ENCODE assay signal across 1 cellular context in genomic region chr2:119694470-119694993, GRCh38.
TF ChIP-seq lines count a peak whose summit lies in the region.

No MANE protein-coding gene starts in this region.

TF ChIP-seq in HepG2, 621 proteins besides CTCF, POLR2A, EP300 and RAD21 (continued from another document and continues in another):
- TF ChIP-seq AGO2 (optimal IDR thresholded peaks at IDR 0.05; ENCODE audit: low read depth, low read length) (peak; percentile 56), SMYD3 (CRISPR knock-in tag; IDR thresholded peaks at IDR 0.05) (no peak), ZNF552 (CRISPR knock-in tag; IDR thresholded peaks at IDR 0.05; ENCODE audit: borderline replicate concordance) (0 out of 2 replicates have a peak, but pooled peaks have one; percentile 45), ZNF180 (CRISPR knock-in tag; IDR thresholded peaks at IDR 0.05; ENCODE audit: borderline replicate concordance, low read depth) (no peak), SKI (IDR thresholded peaks at IDR 0.05; ENCODE audit: partially characterized antibody) (no peak), ESRRA (CRISPR knock-in tag; IDR thresholded peaks at IDR 0.05; ENCODE audit: low read depth) (no peak), ZNF773 (CRISPR knock-in tag; IDR thresholded peaks at IDR 0.05; ENCODE audit: borderline replicate concordance) (no peak), ZBTB21 (CRISPR knock-in tag; IDR thresholded peaks at IDR 0.05) (no peak), NCOA1 (CRISPR knock-in tag; IDR thresholded peaks at IDR 0.05) (no peak), ZNF512B (CRISPR knock-in tag; IDR thresholded peaks at IDR 0.05; ENCODE audit: borderline replicate concordance) (no peak), MXD1 (CRISPR knock-in tag; IDR thresholded peaks at IDR 0.05) (peak; percentile 33; the same call in 1 of the 2 replicates), SP2 (CRISPR knock-in tag; IDR thresholded peaks at IDR 0.05) (no peak), ZNF124 (CRISPR knock-in tag; IDR thresholded peaks at IDR 0.05) (no peak), ATM (IDR thresholded peaks at IDR 0.05; ENCODE audit: borderline replicate concordance) (no peak), GATAD1 (CRISPR knock-in tag; IDR thresholded peaks at IDR 0.05) (no peak), ZNF569 (CRISPR knock-in tag; IDR thresholded peaks at IDR 0.05; ENCODE audit: borderline replicate concordance) (no peak), ZMAT5 (CRISPR knock-in tag; IDR thresholded peaks at IDR 0.05; ENCODE audit: borderline replicate concordance, low read depth) (no peak), CBFB (CRISPR knock-in tag; IDR thresholded peaks at IDR 0.05) (no peak), ZNF446 (CRISPR knock-in tag; IDR thresholded peaks at IDR 0.05) (no peak), ZNF883 (CRISPR knock-in tag; IDR thresholded peaks at IDR 0.05; ENCODE audit: not compliant biosample characterization) (peak; percentile 34), ZBTB42 (CRISPR knock-in tag; IDR thresholded peaks at IDR 0.05) (0 out of 2 replicates have a peak, but pooled peaks have one; percentile 35), SP4 (CRISPR knock-in tag; IDR thresholded peaks at IDR 0.05) (no peak), ZNF296 (CRISPR knock-in tag; conservative IDR thresholded peaks at IDR 0.05) (peak; percentile 19; the same call in 1 of the 2 replicates), FOXA1 (IDR thresholded peaks at IDR 0.05) (no peak), FOXA1 (CRISPR knock-in tag; IDR thresholded peaks at IDR 0.05) (no peak), SIX4 (CRISPR knock-in tag; IDR thresholded peaks at IDR 0.05) (no peak), ZSCAN30 (CRISPR knock-in tag; IDR thresholded peaks at IDR 0.05) (no peak), IKZF1 (IDR thresholded peaks at IDR 0.05) (no peak), RBFOX2 (IDR thresholded peaks at IDR 0.05; ENCODE audit: low read depth, low read length) (no peak), ZNF292 (CRISPR knock-in tag; IDR thresholded peaks at IDR 0.05; ENCODE audit: borderline replicate concordance, low read depth) (no peak), ARHGAP35 (CRISPR knock-in tag; IDR thresholded peaks at IDR 0.05; ENCODE audit: borderline replicate concordance) (no peak), ZNF367 (CRISPR knock-in tag; IDR thresholded peaks at IDR 0.05; ENCODE audit: borderline replicate concordance) (no peak), AKAP8 (CRISPR knock-in tag; IDR thresholded peaks at IDR 0.05) (no peak), ZNF205 (CRISPR knock-in tag; IDR thresholded peaks at IDR 0.05) (no peak), SNRNP70 (IDR thresholded peaks at IDR 0.05; ENCODE audit: low read depth, low read length) (no peak), HNF4G (IDR thresholded peaks at IDR 0.05; ENCODE audit: borderline replicate concordance, low read depth, low read length) (no peak), HNF4G (CRISPR knock-in tag; IDR thresholded peaks at IDR 0.05; ENCODE audit: borderline replicate concordance, low read depth) (no peak), MAFK (conservative IDR thresholded peaks at IDR 0.05 in 1 of 2, IDR thresholded peaks at IDR 0.05 in 1 of 2; ENCODE audit: low read length in 2 of 2) (no peak), MTF1 (CRISPR knock-in tag; IDR thresholded peaks at IDR 0.05) (no peak), HNRNPLL (IDR thresholded peaks at IDR 0.05; ENCODE audit: low read depth, low read length, poor library complexity, severe bottlenecking) (peak; percentile 25), FOXA3 (CRISPR knock-in tag; IDR thresholded peaks at IDR 0.05) (no peak), ZNF780A (CRISPR knock-in tag; IDR thresholded peaks at IDR 0.05) (no peak), SETDB1 (CRISPR knock-in tag; IDR thresholded peaks at IDR 0.05; ENCODE audit: borderline replicate concordance) (no peak), CCAR2 (optimal IDR thresholded peaks at IDR 0.05; ENCODE audit: low read depth, low read length) (no peak), ZNF234 (CRISPR knock-in tag; conservative IDR thresholded peaks at IDR 0.05) (no peak), ZNF629 (CRISPR knock-in tag; conservative IDR thresholded peaks at IDR 0.05) (no peak), NFATC3 (CRISPR knock-in tag; IDR thresholded peaks at IDR 0.05) (no peak), ZNF17 (CRISPR knock-in tag; IDR thresholded peaks at IDR 0.05) (no peak), U2AF2 (IDR thresholded peaks at IDR 0.05; ENCODE audit: low read depth, low read length) (no peak), SNAPC5 (CRISPR knock-in tag; IDR thresholded peaks at IDR 0.05; ENCODE audit: borderline replicate concordance) (no peak), ISX (CRISPR knock-in tag; conservative IDR thresholded peaks at IDR 0.05) (no peak), HOXA9 (CRISPR knock-in tag; IDR thresholded peaks at IDR 0.05; ENCODE audit: borderline replicate concordance) (no peak)
- TF ChIP-seq, protein P1, sequence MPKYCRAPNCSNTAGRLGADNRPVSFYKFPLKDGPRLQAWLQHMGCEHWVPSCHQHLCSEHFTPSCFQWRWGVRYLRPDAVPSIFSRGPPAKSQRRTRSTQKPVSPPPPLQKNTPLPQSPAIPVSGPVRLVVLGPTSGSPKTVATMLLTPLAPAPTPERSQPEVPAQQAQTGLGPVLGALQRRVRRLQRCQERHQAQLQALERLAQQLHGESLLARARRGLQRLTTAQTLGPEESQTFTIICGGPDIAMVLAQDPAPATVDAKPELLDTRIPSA (CRISPR knock-in tag; IDR thresholded peaks at IDR 0.05; ENCODE audit: borderline replicate concordance): no peak
- TF ChIP-seq, protein P2, sequence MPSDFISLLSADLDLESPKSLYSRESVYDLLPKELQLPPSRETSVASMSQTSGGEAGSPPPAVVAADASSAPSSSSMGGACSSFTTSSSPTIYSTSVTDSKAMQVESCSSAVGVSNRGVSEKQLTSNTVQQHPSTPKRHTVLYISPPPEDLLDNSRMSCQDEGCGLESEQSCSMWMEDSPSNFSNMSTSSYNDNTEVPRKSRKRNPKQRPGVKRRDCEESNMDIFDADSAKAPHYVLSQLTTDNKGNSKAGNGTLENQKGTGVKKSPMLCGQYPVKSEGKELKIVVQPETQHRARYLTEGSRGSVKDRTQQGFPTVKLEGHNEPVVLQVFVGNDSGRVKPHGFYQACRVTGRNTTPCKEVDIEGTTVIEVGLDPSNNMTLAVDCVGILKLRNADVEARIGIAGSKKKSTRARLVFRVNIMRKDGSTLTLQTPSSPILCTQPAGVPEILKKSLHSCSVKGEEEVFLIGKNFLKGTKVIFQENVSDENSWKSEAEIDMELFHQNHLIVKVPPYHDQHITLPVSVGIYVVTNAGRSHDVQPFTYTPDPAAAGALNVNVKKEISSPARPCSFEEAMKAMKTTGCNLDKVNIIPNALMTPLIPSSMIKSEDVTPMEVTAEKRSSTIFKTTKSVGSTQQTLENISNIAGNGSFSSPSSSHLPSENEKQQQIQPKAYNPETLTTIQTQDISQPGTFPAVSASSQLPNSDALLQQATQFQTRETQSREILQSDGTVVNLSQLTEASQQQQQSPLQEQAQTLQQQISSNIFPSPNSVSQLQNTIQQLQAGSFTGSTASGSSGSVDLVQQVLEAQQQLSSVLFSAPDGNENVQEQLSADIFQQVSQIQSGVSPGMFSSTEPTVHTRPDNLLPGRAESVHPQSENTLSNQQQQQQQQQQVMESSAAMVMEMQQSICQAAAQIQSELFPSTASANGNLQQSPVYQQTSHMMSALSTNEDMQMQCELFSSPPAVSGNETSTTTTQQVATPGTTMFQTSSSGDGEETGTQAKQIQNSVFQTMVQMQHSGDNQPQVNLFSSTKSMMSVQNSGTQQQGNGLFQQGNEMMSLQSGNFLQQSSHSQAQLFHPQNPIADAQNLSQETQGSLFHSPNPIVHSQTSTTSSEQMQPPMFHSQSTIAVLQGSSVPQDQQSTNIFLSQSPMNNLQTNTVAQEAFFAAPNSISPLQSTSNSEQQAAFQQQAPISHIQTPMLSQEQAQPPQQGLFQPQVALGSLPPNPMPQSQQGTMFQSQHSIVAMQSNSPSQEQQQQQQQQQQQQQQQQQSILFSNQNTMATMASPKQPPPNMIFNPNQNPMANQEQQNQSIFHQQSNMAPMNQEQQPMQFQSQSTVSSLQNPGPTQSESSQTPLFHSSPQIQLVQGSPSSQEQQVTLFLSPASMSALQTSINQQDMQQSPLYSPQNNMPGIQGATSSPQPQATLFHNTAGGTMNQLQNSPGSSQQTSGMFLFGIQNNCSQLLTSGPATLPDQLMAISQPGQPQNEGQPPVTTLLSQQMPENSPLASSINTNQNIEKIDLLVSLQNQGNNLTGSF (CRISPR knock-in tag; IDR thresholded peaks at IDR 0.05): no peak
- TF ChIP-seq, protein P3, sequence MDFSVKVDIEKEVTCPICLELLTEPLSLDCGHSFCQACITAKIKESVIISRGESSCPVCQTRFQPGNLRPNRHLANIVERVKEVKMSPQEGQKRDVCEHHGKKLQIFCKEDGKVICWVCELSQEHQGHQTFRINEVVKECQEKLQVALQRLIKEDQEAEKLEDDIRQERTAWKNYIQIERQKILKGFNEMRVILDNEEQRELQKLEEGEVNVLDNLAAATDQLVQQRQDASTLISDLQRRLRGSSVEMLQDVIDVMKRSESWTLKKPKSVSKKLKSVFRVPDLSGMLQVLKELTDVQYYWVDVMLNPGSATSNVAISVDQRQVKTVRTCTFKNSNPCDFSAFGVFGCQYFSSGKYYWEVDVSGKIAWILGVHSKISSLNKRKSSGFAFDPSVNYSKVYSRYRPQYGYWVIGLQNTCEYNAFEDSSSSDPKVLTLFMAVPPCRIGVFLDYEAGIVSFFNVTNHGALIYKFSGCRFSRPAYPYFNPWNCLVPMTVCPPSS (IDR thresholded peaks at IDR 0.05): no peak
- TF ChIP-seq, protein P4, sequence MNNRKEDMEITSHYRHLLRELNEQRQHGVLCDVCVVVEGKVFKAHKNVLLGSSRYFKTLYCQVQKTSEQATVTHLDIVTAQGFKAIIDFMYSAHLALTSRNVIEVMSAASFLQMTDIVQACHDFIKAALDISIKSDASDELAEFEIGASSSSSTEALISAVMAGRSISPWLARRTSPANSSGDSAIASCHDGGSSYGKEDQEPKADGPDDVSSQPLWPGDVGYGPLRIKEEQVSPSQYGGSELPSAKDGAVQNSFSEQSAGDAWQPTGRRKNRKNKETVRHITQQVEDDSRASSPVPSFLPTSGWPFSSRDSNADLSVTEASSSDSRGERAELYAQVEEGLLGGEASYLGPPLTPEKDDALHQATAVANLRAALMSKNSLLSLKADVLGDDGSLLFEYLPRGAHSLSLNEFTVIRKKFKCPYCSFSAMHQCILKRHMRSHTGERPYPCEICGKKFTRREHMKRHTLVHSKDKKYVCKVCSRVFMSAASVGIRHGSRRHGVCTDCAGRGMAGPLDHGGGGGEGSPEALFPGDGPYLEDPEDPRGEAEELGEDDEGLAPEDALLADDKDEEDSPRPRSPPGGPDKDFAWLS (CRISPR knock-in tag; IDR thresholded peaks at IDR 0.05; ENCODE audit: borderline replicate concordance): no peak
- TF ChIP-seq, protein P5, sequence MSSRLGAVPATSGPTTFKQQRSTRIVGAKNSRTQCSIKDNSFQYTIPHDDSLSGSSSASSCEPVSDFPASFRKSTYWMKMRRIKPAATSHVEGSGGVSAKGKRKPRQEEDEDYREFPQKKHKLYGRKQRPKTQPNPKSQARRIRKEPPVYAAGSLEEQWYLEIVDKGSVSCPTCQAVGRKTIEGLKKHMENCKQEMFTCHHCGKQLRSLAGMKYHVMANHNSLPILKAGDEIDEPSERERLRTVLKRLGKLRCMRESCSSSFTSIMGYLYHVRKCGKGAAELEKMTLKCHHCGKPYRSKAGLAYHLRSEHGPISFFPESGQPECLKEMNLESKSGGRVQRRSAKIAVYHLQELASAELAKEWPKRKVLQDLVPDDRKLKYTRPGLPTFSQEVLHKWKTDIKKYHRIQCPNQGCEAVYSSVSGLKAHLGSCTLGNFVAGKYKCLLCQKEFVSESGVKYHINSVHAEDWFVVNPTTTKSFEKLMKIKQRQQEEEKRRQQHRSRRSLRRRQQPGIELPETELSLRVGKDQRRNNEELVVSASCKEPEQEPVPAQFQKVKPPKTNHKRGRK (CRISPR knock-in tag; IDR thresholded peaks at IDR 0.05): no peak
- TF ChIP-seq, protein P6, sequence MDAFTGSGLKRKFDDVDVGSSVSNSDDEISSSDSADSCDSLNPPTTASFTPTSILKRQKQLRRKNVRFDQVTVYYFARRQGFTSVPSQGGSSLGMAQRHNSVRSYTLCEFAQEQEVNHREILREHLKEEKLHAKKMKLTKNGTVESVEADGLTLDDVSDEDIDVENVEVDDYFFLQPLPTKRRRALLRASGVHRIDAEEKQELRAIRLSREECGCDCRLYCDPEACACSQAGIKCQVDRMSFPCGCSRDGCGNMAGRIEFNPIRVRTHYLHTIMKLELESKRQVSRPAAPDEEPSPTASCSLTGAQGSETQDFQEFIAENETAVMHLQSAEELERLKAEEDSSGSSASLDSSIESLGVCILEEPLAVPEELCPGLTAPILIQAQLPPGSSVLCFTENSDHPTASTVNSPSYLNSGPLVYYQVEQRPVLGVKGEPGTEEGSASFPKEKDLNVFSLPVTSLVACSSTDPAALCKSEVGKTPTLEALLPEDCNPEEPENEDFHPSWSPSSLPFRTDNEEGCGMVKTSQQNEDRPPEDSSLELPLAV (CRISPR knock-in tag; conservative IDR thresholded peaks at IDR 0.05; ENCODE audit: low read depth): no peak
- TF ChIP-seq, protein P7, sequence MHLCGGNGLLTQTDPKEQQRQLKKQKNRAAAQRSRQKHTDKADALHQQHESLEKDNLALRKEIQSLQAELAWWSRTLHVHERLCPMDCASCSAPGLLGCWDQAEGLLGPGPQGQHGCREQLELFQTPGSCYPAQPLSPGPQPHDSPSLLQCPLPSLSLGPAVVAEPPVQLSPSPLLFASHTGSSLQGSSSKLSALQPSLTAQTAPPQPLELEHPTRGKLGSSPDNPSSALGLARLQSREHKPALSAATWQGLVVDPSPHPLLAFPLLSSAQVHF (CRISPR knock-in tag; IDR thresholded peaks at IDR 0.05): no peak
